Comparison of ENCODE assay signal across 15 cellular contexts in the genomic region with DNA sequence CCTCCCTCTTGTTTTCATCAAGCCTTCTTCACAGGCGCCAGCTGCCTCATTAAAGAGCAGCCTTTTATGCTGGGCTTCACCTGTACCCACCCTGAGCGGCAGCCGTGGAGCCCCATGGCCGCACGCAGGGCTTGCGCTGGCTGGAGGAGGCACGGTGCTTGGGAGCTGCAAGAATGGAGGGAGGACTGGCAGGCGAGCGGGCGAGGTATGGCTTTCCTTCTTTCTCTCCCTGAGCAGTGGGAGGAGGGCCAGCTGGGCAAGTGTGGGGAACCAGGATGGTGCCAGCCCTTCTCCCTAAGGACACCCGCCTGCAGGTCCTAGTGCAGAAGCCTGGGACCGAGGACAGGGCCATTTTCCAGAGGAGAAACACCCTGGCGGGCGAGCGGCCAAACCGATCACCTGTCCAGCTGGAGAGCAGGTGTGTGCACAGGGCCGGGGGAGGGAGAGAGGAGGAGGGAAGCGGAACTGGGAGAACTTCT.
A peak's percentile ranks its signal among the peaks of the same experiment; 100 is the strongest.
DNase-seq lines count a peak whose midpoint lies in the region; ATAC-seq and TF ChIP-seq lines count a peak whose summit lies in the region.
"Had no signal": no experiment of that assay in that cellular context is flagged by ENCODE, and none has a peak within 500 bp of the region (broad histone marks: within the 10 kb centered on the region; RNA-seq: fewer than 3 reads in every experiment).

No MANE protein-coding gene starts in this region.

- H3K27ac ChIP-seq in GM23338 (ENCODE audit: low read depth) (no peak overlapping the region), body of pancreas (peak overlapping the region in 3 of 4 donors; percentile 28 to 31 (median 28)), foreskin keratinocyte (no peak overlapping the region)
- H3K27ac ChIP-seq: SK-N-MC had no signal

- H3K9me2 ChIP-seq in GM23338 (ENCODE audit: insufficient read depth): no peaks in the 10 kb centered on the region

- H3K79me2 ChIP-seq in GM23338 (replicated peaks; ENCODE audit: insufficient read depth): no peaks in the 10 kb centered on the region

- no peak for TF ChIP-seq CTCF in GM23338 (conservative IDR thresholded peaks at IDR 0.05; ENCODE audit: low read depth in 2 of 2)
- TF ChIP-seq CTCF in body of pancreas (IDR thresholded peaks at IDR 0.05): no peak
- TF ChIP-seq CTCF in foreskin keratinocyte (conservative IDR thresholded peaks at IDR 0.05): no peak

- no peaks in the 10 kb centered on the region for H3F3A ChIP-seq in GM23338 (replicated peaks; ENCODE audit: low read depth)

- H3K27ac Mint-ChIP-seq in GM23338: no peak overlapping the region
- peak overlapping the region; percentile 52 for H3K27ac Mint-ChIP-seq in stimulated activated effector memory CD8-positive, alpha-beta T cell treated with anti-CD3 and anti-CD28 coated beads, Interleukin-12 subunit alpha, Interleukin-12 subunit beta, amount 100 ng/mL, for 72 hours
- no peak overlapping the region for H3K27ac Mint-ChIP-seq in activated T-cell treated with anti-CD3 and anti-CD28 coated beads, Interleukin-2, amount 50 U/mL, for 24 hours
- H3K27ac Mint-ChIP-seq: activated CD4-positive, alpha-beta memory T cell treated with anti-CD3 and anti-CD28 coated beads, Interleukin-2, amount 10 ng/mL, durations not matched to agents 7 days and 5 days; activated T-helper 1 cell treated with anti-CD3 and anti-CD28 coated beads, Interleukin-12 subunit alpha, Interleukin-12 subunit beta, Interleukin-2, Interleukin-4 antibody, amounts not matched to agents 30 ng/mL and 10 ng/mL and 1 ng/mL, durations not matched to agents 14 hours and 24 hours and 36 hours had no signal

- DNase-seq in GM23338 (ENCODE audit: low spot score) (no peak), NCI-H2029 (lab: John Stamatoyannopoulos, UW) (peak; percentile 92), body of pancreas (peak; percentile 79 to 93 (median 86)), foreskin keratinocyte (no peak)
- DNase-seq in stimulated activated effector memory CD8-positive, alpha-beta T cell treated with anti-CD3 and anti-CD28 coated beads, Interleukin-12 subunit alpha, Interleukin-12 subunit beta, amount 100 ng/mL, for 72 hours (ENCODE audit: low spot score in 2 of 2): no peak
- DNase-seq in activated T-cell treated with anti-CD3 and anti-CD28 coated beads, Interleukin-2, amount 50 U/mL, for 24 hours: no peak
- DNase-seq: activated CD4-positive, alpha-beta memory T cell treated with anti-CD3 and anti-CD28 coated beads, Interleukin-2, amount 10 ng/mL, durations not matched to agents 7 days and 5 days; amygdala; foreskin melanocyte; mammary epithelial cell; NCI-H2227 treated with DMSO at 0.1 percent for 48 hours had no signal

- H3K27me3 ChIP-seq in GM23338 (ENCODE audit: insufficient read depth) (no peaks in the 10 kb centered on the region), body of pancreas (no peaks in the 10 kb centered on the region), foreskin keratinocyte (peaks cover 3% of the 10 kb centered on the region)

- intact Hi-C loops in body of pancreas (cut with DNase I): no loop called here

- no peaks in the 10 kb centered on the region for H3K9me3 ChIP-seq in body of pancreas

- no peaks in the 10 kb centered on the region for H3K9me3 Mint-ChIP-seq in GM23338
- no peaks in the 10 kb centered on the region for H3K9me3 Mint-ChIP-seq in stimulated activated effector memory CD8-positive, alpha-beta T cell treated with anti-CD3 and anti-CD28 coated beads, Interleukin-12 subunit alpha, Interleukin-12 subunit beta, amount 100 ng/mL, for 72 hours
- no peaks in the 10 kb centered on the region for H3K9me3 Mint-ChIP-seq in activated T-cell treated with anti-CD3 and anti-CD28 coated beads, Interleukin-2, amount 50 U/mL, for 24 hours
- H3K9me3 Mint-ChIP-seq: activated CD4-positive, alpha-beta memory T cell treated with anti-CD3 and anti-CD28 coated beads, Interleukin-2, amount 10 ng/mL, durations not matched to agents 7 days and 5 days; activated T-helper 1 cell treated with anti-CD3 and anti-CD28 coated beads, Interleukin-12 subunit alpha, Interleukin-12 subunit beta, Interleukin-2, Interleukin-4 antibody, amounts not matched to agents 30 ng/mL and 10 ng/mL and 1 ng/mL, durations not matched to agents 14 hours and 24 hours and 36 hours; neural crest cell had no signal

- 18 to 29% methylated on average over 11 to 17 of the region's 18 CpGs for WGBS in body of pancreas, 2 donors

- no peak for TF ChIP-seq POLR2A in body of pancreas (IDR thresholded peaks at IDR 0.05)

- peak; percentile 31; the same call in 2 of the 3 replicates for ATAC-seq in GM23338
- peak; percentile 89 for ATAC-seq in body of pancreas
- ATAC-seq in stimulated activated effector memory CD8-positive, alpha-beta T cell treated with anti-CD3 and anti-CD28 coated beads, Interleukin-12 subunit alpha, Interleukin-12 subunit beta, amount 100 ng/mL, for 72 hours: no peak
- no peak for ATAC-seq in foreskin keratinocyte
- no peak for ATAC-seq in HG02623 (IDR thresholded peaks at IDR 0.05; ENCODE audit: unreplicated experiment)

- H3K4me1 ChIP-seq in GM23338 (ENCODE audit: insufficient read depth) (no peaks in the 10 kb centered on the region), body of pancreas (peaks cover 19% of the 10 kb centered on the region), foreskin keratinocyte (no peaks in the 10 kb centered on the region)

- no peak overlapping the region for H3K4me3 Mint-ChIP-seq in GM23338
- no peak overlapping the region for H3K4me3 Mint-ChIP-seq in stimulated activated effector memory CD8-positive, alpha-beta T cell treated with anti-CD3 and anti-CD28 coated beads, Interleukin-12 subunit alpha, Interleukin-12 subunit beta, amount 100 ng/mL, for 72 hours
- no peak overlapping the region for H3K4me3 Mint-ChIP-seq in activated T-cell treated with anti-CD3 and anti-CD28 coated beads, Interleukin-2, amount 50 U/mL, for 24 hours
- H3K4me3 Mint-ChIP-seq: activated CD4-positive, alpha-beta memory T cell treated with anti-CD3 and anti-CD28 coated beads, Interleukin-2, amount 10 ng/mL, durations not matched to agents 7 days and 5 days; activated T-helper 1 cell treated with anti-CD3 and anti-CD28 coated beads, Interleukin-12 subunit alpha, Interleukin-12 subunit beta, Interleukin-2, Interleukin-4 antibody, amounts not matched to agents 30 ng/mL and 10 ng/mL and 1 ng/mL, durations not matched to agents 14 hours and 24 hours and 36 hours; neural crest cell had no signal

- H3K36me3 Mint-ChIP-seq in GM23338 (ENCODE audit: low read depth): no peaks in the 10 kb centered on the region
- peaks cover 98% of the 10 kb centered on the region for H3K36me3 Mint-ChIP-seq in stimulated activated effector memory CD8-positive, alpha-beta T cell treated with anti-CD3 and anti-CD28 coated beads, Interleukin-12 subunit alpha, Interleukin-12 subunit beta, amount 100 ng/mL, for 72 hours
- peaks cover 92% of the 10 kb centered on the region for H3K36me3 Mint-ChIP-seq in activated T-cell treated with anti-CD3 and anti-CD28 coated beads, Interleukin-2, amount 50 U/mL, for 24 hours (ENCODE audit: low read depth)

- H3K36me3 ChIP-seq in GM23338 (ENCODE audit: insufficient read depth) (no peaks in the 10 kb centered on the region), body of pancreas (replicated peaks in 1 of 2; ENCODE audit: insufficient read depth in 1 of 2, low read depth in 2 of 2) (no peaks in the 10 kb centered on the region)

- H2AFZ ChIP-seq in GM23338: peak overlapping the region; percentile 23; the same call in 1 of the 2 replicates

- H3K4me3 ChIP-seq in GM23338 (no peak overlapping the region), body of pancreas (no peak overlapping the region)
- H3K4me3 ChIP-seq: SK-N-MC had no signal

- peaks cover 5% of the 10 kb centered on the region for H3K27me3 Mint-ChIP-seq in GM23338 (ENCODE audit: insufficient read depth, low read depth, poor library complexity)
- no peaks in the 10 kb centered on the region for H3K27me3 Mint-ChIP-seq in activated T-cell treated with anti-CD3 and anti-CD28 coated beads, Interleukin-2, amount 50 U/mL, for 24 hours
- H3K27me3 Mint-ChIP-seq: activated CD4-positive, alpha-beta memory T cell treated with anti-CD3 and anti-CD28 coated beads, Interleukin-2, amount 10 ng/mL, durations not matched to agents 7 days and 5 days had no signal

- no peak overlapping the region for H3K4me2 ChIP-seq in GM23338

- peaks cover 21% of the 10 kb centered on the region for H3K4me1 Mint-ChIP-seq in GM23338
- H3K4me1 Mint-ChIP-seq in stimulated activated effector memory CD8-positive, alpha-beta T cell treated with anti-CD3 and anti-CD28 coated beads, Interleukin-12 subunit alpha, Interleukin-12 subunit beta, amount 100 ng/mL, for 72 hours: peaks cover 41% of the 10 kb centered on the region
- H3K4me1 Mint-ChIP-seq in activated T-cell treated with anti-CD3 and anti-CD28 coated beads, Interleukin-2, amount 50 U/mL, for 24 hours (ENCODE audit: low read depth): peaks cover 31% of the 10 kb centered on the region

- H4K20me1 ChIP-seq in GM23338 (replicated peaks; ENCODE audit: insufficient read depth): no peaks in the 10 kb centered on the region

TF ChIP-seq in GM23338, 12 proteins besides CTCF, POLR2A, EP300 and RAD21:
- TF ChIP-seq STAT1 (IDR thresholded peaks at IDR 0.05; ENCODE audit: unreplicated experiment) (no peak), ZNF114 (CRISPR knock-in tag; IDR thresholded peaks at IDR 0.05) (no peak), ZNF331 (CRISPR knock-in tag; IDR thresholded peaks at IDR 0.05; ENCODE audit: low read depth) (no peak), CREB1 (CRISPR knock-in tag; IDR thresholded peaks at IDR 0.05; ENCODE audit: low read depth) (no peak), EZH2phosphoT487 (IDR thresholded peaks at IDR 0.05; ENCODE audit: unreplicated experiment) (no peak), EZH2 (IDR thresholded peaks at IDR 0.05; ENCODE audit: low read depth, unreplicated experiment) (no peak), NANOG (IDR thresholded peaks at IDR 0.05; ENCODE audit: borderline replicate concordance) (no peak)
- TF ChIP-seq, protein P1, sequence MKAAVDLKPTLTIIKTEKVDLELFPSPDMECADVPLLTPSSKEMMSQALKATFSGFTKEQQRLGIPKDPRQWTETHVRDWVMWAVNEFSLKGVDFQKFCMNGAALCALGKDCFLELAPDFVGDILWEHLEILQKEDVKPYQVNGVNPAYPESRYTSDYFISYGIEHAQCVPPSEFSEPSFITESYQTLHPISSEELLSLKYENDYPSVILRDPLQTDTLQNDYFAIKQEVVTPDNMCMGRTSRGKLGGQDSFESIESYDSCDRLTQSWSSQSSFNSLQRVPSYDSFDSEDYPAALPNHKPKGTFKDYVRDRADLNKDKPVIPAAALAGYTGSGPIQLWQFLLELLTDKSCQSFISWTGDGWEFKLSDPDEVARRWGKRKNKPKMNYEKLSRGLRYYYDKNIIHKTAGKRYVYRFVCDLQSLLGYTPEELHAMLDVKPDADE (IDR thresholded peaks at IDR 0.05): no peak

Comparison
In these comparisons a context has a peak if more than half of its experiments do, and no peak if none do; other contexts are left out.
1. ATAC-seq: peak in GM23338 (single experiment) and body of pancreas (single experiment); none in stimulated activated effector memory CD8-positive, alpha-beta T cell treated with anti-CD3 and anti-CD28 coated beads, Interleukin-12 subunit alpha, Interleukin-12 subunit beta, amount 100 ng/mL, for 72 hours (single experiment), foreskin keratinocyte (single experiment) and HG02623 (single experiment).
2. DNase-seq: peak in NCI-H2029 (single experiment) and body of pancreas (4 of 4); none in GM23338 (single experiment), stimulated activated effector memory CD8-positive, alpha-beta T cell treated with anti-CD3 and anti-CD28 coated beads, Interleukin-12 subunit alpha, Interleukin-12 subunit beta, amount 100 ng/mL, for 72 hours (0 of 2), activated T-cell treated with anti-CD3 and anti-CD28 coated beads, Interleukin-2, amount 50 U/mL, for 24 hours (single experiment) and foreskin keratinocyte (0 of 2).
3. H3K27ac ChIP-seq: peak in body of pancreas (3 of 4); none in GM23338 (single experiment) and foreskin keratinocyte (single experiment).